11 cellular contexts compared by ENCODE assay signal in genomic region chr3:138694287-138695007, GRCh38.
DNase-seq lines count a peak whose midpoint lies in the region; TF ChIP-seq lines count a peak whose summit lies in the region.
"Had no signal": no experiment of that assay in that cellular context is flagged by ENCODE, and none has a peak within 500 bp of the region (broad histone marks: within the 10 kb centered on the region; RNA-seq: fewer than 3 reads in every experiment).

No MANE protein-coding gene starts in this region.

- H3K27me3 ChIP-seq in endodermal cell (ENCODE audit: control insufficient read depth, insufficient read depth, low read length, poor library complexity, severe bottlenecking) (no peaks in the 10 kb centered on the region), testis (no peaks in the 10 kb centered on the region), transverse colon (no peaks in the 10 kb centered on the region)

- peaks cover 3% of the 10 kb centered on the region for H3K9me3 Mint-ChIP-seq in endodermal cell

- TF ChIP-seq CTCF in endodermal cell (conservative IDR thresholded peaks at IDR 0.05) (no peak), testis (IDR thresholded peaks at IDR 0.05) (no peak), transverse colon (IDR thresholded peaks at IDR 0.05) (no peak)

- in situ Hi-C loops in transverse colon (cut with MboI; ENCODE audit: low pct_ligation_motif_present in 1 of 4, low pct_unique_long_range_greater_than_20kb in 1 of 4, low sequenced_read_pairs in 3 of 4), result loop anchor here in 2 of 4 donors (5.0 to 10.0 kb wide), 2 partner anchors 220 to 223 kb away; no protein-coding TSS in a partner anchor

- no peak overlapping the region for H3K4me3 ChIP-seq in endodermal cell (ENCODE audit: low read length)
- no peak overlapping the region for H3K4me3 ChIP-seq in testis
- H3K4me3 ChIP-seq in transverse colon, result no peak overlapping the region

- intact Hi-C loops in testis (cut with DNase I; ENCODE audit: low total_unique reads), result no loop called here
- intact Hi-C loops in transverse colon (cut with DNase I; ENCODE audit: low total_unique reads), result no loop called here

- no peaks in the 10 kb centered on the region for H3K4me1 Mint-ChIP-seq in endodermal cell

- H3K9me3 ChIP-seq in endodermal cell (ENCODE audit: control insufficient read depth, low read length), result no peaks in the 10 kb centered on the region
- H3K9me3 ChIP-seq in testis, result no peaks in the 10 kb centered on the region
- no peaks in the 10 kb centered on the region for H3K9me3 ChIP-seq in transverse colon

- TF ChIP-seq POLR2A in testis (IDR thresholded peaks at IDR 0.05) (no peak), transverse colon (IDR thresholded peaks at IDR 0.05) (no peak)

- no peak for TF ChIP-seq EP300 in transverse colon (IDR thresholded peaks at IDR 0.05; ENCODE audit: low read depth)

- peak overlapping the region; percentile 15 for H3K27ac Mint-ChIP-seq in endodermal cell

- DNase-seq in DMS53 treated with DMSO at 0.1 percent for 48 hours (lab: John Stamatoyannopoulos, UW; ENCODE audit: unreplicated experiment), result peak; percentile 8
- peak; percentile 38 for DNase-seq in MV-4-11 (lab: John Stamatoyannopoulos, UW)
- no peak for DNase-seq in endodermal cell
- peak; percentile 95 for DNase-seq in non-pigmented ciliary epithelial cell (ENCODE audit: low read depth)
- no peak for DNase-seq in NCI-H2227 treated with DMSO at 0.1 percent for 48 hours (lab: John Stamatoyannopoulos, UW)
- no peak for DNase-seq in iPS-NIHi11 (ENCODE audit: low spot score)
- DNase-seq in testis, result no peak
- DNase-seq in transverse colon, result no peak
- DNase-seq: KBM-7; stimulated activated CD4-positive, alpha-beta T cell treated with anti-CD3 and anti-CD28 coated beads, Interleukin-15, amount 100 ng/mL, for 24 hours; substantia nigra had no signal

- no peak overlapping the region for H3K27ac ChIP-seq in endodermal cell (ENCODE audit: low read depth, low read length)
- no peak overlapping the region for H3K27ac ChIP-seq in testis
- H3K27ac ChIP-seq in transverse colon, result no peak overlapping the region

- WGBS in endodermal cell (ENCODE audit: insufficient coverage in 1 of 2, insufficient read length in 1 of 2), 2 experiments, result 94 to 95% methylated on average over 2 to 8 of the region's 8 CpGs
- WGBS in testis, 2 donors, result 81 to 84% methylated on average over 8 of the region's 8 CpGs
- 83 to 85% methylated on average over 8 of the region's 8 CpGs for WGBS in transverse colon (ENCODE audit: low coverage in 1 of 2), 2 donors

- H3K4me3 Mint-ChIP-seq in endodermal cell, result no peak overlapping the region

- H3K36me3 ChIP-seq in endodermal cell (ENCODE audit: control insufficient read depth, insufficient read depth, low read length), result peaks cover 82% of the 10 kb centered on the region
- no peaks in the 10 kb centered on the region for H3K36me3 ChIP-seq in testis (ENCODE audit: low read depth, missing control alignments)
- peaks cover 0 to 14% (median 3%) of the 10 kb centered on the region in 4 donors for H3K36me3 ChIP-seq in transverse colon

- no peak overlapping the region for H3K9ac ChIP-seq in endodermal cell (ENCODE audit: extremely low read depth, low read length, poor library complexity, severe bottlenecking)

- H3K27me3 Mint-ChIP-seq in endodermal cell (ENCODE audit: insufficient read depth), result no peaks in the 10 kb centered on the region

- peaks cover 34% of the 10 kb centered on the region for H3K36me3 Mint-ChIP-seq in endodermal cell (ENCODE audit: low read depth)

- no peaks in the 10 kb centered on the region for H3K4me1 ChIP-seq in endodermal cell (ENCODE audit: control insufficient read depth, insufficient read depth, low read length)
- H3K4me1 ChIP-seq in testis, result no peaks in the 10 kb centered on the region
- no peaks in the 10 kb centered on the region for H3K4me1 ChIP-seq in transverse colon

Comparison
In these comparisons a context has a peak if more than half of its experiments do, and no peak if none do; other contexts are left out.
1. DNase-seq: peak in DMS53 treated with DMSO at 0.1 percent for 48 hours (single experiment), MV-4-11 (single experiment) and non-pigmented ciliary epithelial cell (single experiment); none in endodermal cell (single experiment), NCI-H2227 treated with DMSO at 0.1 percent for 48 hours (single experiment), iPS-NIHi11 (single experiment), testis (single experiment) and transverse colon (single experiment).